ENCODE assay signal across 1 cellular context in genomic region chr16:16221382-16221781, GRCh38. TPM values are rescaled to one million over a fixed set of nuclear protein-coding genes. Genes with fewer than 3 reads are reported as not detected.
"Had no signal": no experiment of that assay in that cellular context is flagged by ENCODE, and none has a peak within 500 bp of the region (broad histone marks: within the 10 kb centered on the region; RNA-seq: fewer than 3 reads in every experiment).

No MANE protein-coding gene starts in this region.

RNA-seq across cellular contexts. Expression of gene ABCC6, which starts 1.9 kb away (rescaled TPM):
- total RNA-seq: GM12878 had no signal
